Comparison of ENCODE assay signal across 1 cellular context in the genomic region with DNA sequence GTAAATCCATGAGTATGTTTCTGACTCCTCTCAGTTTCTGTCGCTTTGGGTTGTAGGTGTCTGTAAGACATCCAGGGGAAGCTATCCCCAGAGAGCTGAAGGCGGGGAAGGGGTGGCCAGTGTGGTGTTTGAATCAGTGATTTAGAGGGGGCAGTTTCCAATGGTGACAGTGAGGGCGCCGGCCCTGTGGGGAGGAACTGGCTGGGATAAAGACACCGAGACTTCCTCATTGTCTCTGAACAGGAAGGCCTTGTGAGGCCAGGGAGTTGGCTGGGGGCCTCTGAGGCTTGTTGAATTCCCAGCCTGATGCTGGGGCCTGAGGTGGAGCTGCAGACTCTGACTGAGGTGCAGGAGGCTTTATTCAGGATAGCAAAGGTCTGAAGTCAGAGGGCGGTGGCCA. TPM values are rescaled to one million over a fixed set of nuclear protein-coding genes. Genes with fewer than 3 reads are reported as not detected.
"Had no signal": no experiment of that assay in that cellular context is flagged by ENCODE, and none has a peak within 500 bp of the region (broad histone marks: within the 10 kb centered on the region; RNA-seq: fewer than 3 reads in every experiment).

No MANE protein-coding gene starts in this region.

RNA-seq across cellular contexts. Expression of a gene that starts 15.1 kb away (rescaled TPM):
- total RNA-seq: Right ventricle myocardium superior had no signal
